ENCODE assay signal across 9 cellular contexts in genomic region chr20:36542516-36543186, GRCh38. TPM values are rescaled to one million over a fixed set of nuclear protein-coding genes. Genes with fewer than 3 reads are reported as not detected.
DNase-seq lines count a peak whose midpoint lies in the region; ATAC-seq and TF ChIP-seq lines count a peak whose summit lies in the region.
"Had no signal": no experiment of that assay in that cellular context is flagged by ENCODE, and none has a peak within 500 bp of the region (broad histone marks: within the 10 kb centered on the region; RNA-seq: fewer than 3 reads in every experiment).

No MANE protein-coding gene starts in this region.

- WGBS in adrenal gland, 4 donors = 48 to 76% (median 69%) methylated on average over 6 to 10 of the region's 10 CpGs

- no peak for TF ChIP-seq CTCF in adrenal gland (IDR thresholded peaks at IDR 0.05)

- H3K4me1 ChIP-seq in BLaER1 (peaks cover 19% of the 10 kb centered on the region), adrenal gland (replicated peaks in 1 of 2) (peaks cover 34 to 74% of the 10 kb centered on the region in 2 donors), iPS-20b (ENCODE audit: insufficient read depth, low read length) (peaks cover 17% of the 10 kb centered on the region; the same call in 1 of the 2 replicates)

- TF ChIP-seq POLR2A in adrenal gland (IDR thresholded peaks at IDR 0.05) (no peak), erythroblast (IDR thresholded peaks at IDR 0.05; ENCODE audit: low read length) (no peak)

- H3K4me3 ChIP-seq in BLaER1 (no peak overlapping the region), adrenal gland (peak overlapping the region in 2 of 4 donors; percentile 77 to 95), iPS-20b (ENCODE audit: low read length) (peak overlapping the region; percentile 86), skeletal muscle cell (ENCODE audit: low read depth, low read length) (peak overlapping the region; percentile 87)

- H3K9ac ChIP-seq in BLaER1 (no peak overlapping the region), iPS-20b (ENCODE audit: low read depth, low read length) (peak overlapping the region; percentile 90; the same call in 1 of the 2 replicates)

- DNase-seq in adrenal gland (peak in 1 of 7 donors; percentile 46), skeletal muscle cell (ENCODE audit: low read depth) (no peak), germinal center (ENCODE audit: low spot score) (no peak), erythroblast (lab: John Stamatoyannopoulos, UW) (no peak)

- H3K27me3 ChIP-seq in BLaER1 (peaks cover 8% of the 10 kb centered on the region; the same call in 1 of the 2 replicates), adrenal gland (no peaks in the 10 kb centered on the region), iPS-20b (ENCODE audit: insufficient read depth, low read length) (no peaks in the 10 kb centered on the region)

- no peak overlapping the region for H3K27ac ChIP-seq in BLaER1
- peak overlapping the region; percentile 75 to 98 (median 93) for H3K27ac ChIP-seq in adrenal gland
- H3K27ac ChIP-seq in iPS-20b (ENCODE audit: low read length) = no peak overlapping the region
- H3K27ac ChIP-seq: C4-2B had no signal

- H4K20me1 ChIP-seq in BLaER1 = no peaks in the 10 kb centered on the region

- ATAC-seq in GM19035 (IDR thresholded peaks at IDR 0.05; ENCODE audit: unreplicated experiment) (no peak), HG03378 (IDR thresholded peaks at IDR 0.05; ENCODE audit: unreplicated experiment) (no peak)

- H3K36me3 ChIP-seq in BLaER1 (no peaks in the 10 kb centered on the region), adrenal gland (replicated peaks in 1 of 2) (peaks cover 0 to 29% of the 10 kb centered on the region in 2 donors), iPS-20b (ENCODE audit: insufficient read depth, low read depth, low read length) (peaks cover 38% of the 10 kb centered on the region)

- no peaks in the 10 kb centered on the region for H3K9me3 ChIP-seq in BLaER1
- H3K9me3 ChIP-seq in adrenal gland (replicated peaks in 1 of 3) = no peaks in the 10 kb centered on the region
- no peaks in the 10 kb centered on the region for H3K9me3 ChIP-seq in iPS-20b (ENCODE audit: insufficient read depth, low read depth, low read length)

- H3K4me2 ChIP-seq in BLaER1 = peak overlapping the region; percentile 24

- intact Hi-C loops in adrenal gland (cut with DNase I) = no loop called here

RNA-seq across cellular contexts. Expression of gene MYL9, which starts 1.3 kb away (rescaled TPM):
- 1,000 to 10,000 TPM in 3 of 8 donors, 100 to 1,000 TPM in 5; 241 to 1,128 (median 564) TPM for total RNA-seq in adrenal gland
- 1,000 to 10,000 TPM in 2 of 3 donors, 100 to 1,000 TPM in 1; 891 to 1,967 (median 1,739) TPM for polyA plus RNA-seq in adrenal gland

RNA-seq across cellular contexts. Expression of gene TGIF2, which starts 30.7 kb away (rescaled TPM):
- total RNA-seq in adrenal gland = 10 to 100 TPM in 7 of 8 donors, 1 to 10 TPM in 1; 3.7 to 17.9 (median 11.7) TPM
- 1 to 10 TPM; 3.4 to 5.8 (median 4.4) TPM for polyA plus RNA-seq in adrenal gland

Comparison
In these comparisons a context has a peak if more than half of its experiments do, and no peak if none do; other contexts are left out.
1. H3K27ac ChIP-seq: peak in adrenal gland (5 of 5); none in BLaER1 (single experiment) and iPS-20b (single experiment).